In genomic region chr2:170714156-170715061, GRCh38 we compare ENCODE assay signal across 1 cellular context.
TF ChIP-seq lines count a peak whose summit lies in the region.

No MANE protein-coding gene starts in this region.

TF ChIP-seq in K562, 482 proteins besides CTCF, POLR2A, EP300 and RAD21 (continued from another document and continues in another):
- TF ChIP-seq U2AF1 (optimal IDR thresholded peaks at IDR 0.05; ENCODE audit: low read depth, low read length) (no peak), TAF1 (IDR thresholded peaks at IDR 0.05; ENCODE audit: control insufficient read depth, extremely low read depth, insufficient read depth, low read length, severe bottlenecking) (peak; percentile 16), DPF2 (IDR thresholded peaks at IDR 0.05) (peak; percentile 77), MGA (IDR thresholded peaks at IDR 0.05) (peak; percentile 57), SMAD4 (CRISPR knock-in tag; conservative IDR thresholded peaks at IDR 0.05) (peak; percentile 72; the same call in 1 of the 2 replicates), CREB5 (CRISPR knock-in tag; IDR thresholded peaks at IDR 0.05) (no peak), PTBP1 (IDR thresholded peaks at IDR 0.05; ENCODE audit: low read depth, low read length) (no peak), ZNF511 (CRISPR knock-in tag; IDR thresholded peaks at IDR 0.05) (peak; percentile 87), CBX5 (IDR thresholded peaks at IDR 0.05; ENCODE audit: borderline replicate concordance, low read depth) (no peak), SRF (CRISPR knock-in tag; IDR thresholded peaks at IDR 0.05) (no peak), CGGBP1 (CRISPR knock-in tag; IDR thresholded peaks at IDR 0.05) (no peak), KHSRP (IDR thresholded peaks at IDR 0.05) (no peak), CEBPG (CRISPR knock-in tag; IDR thresholded peaks at IDR 0.05) (no peak), CEBPG (tag; conservative IDR thresholded peaks at IDR 0.05 in 1 of 2, IDR thresholded peaks at IDR 0.05 in 1 of 2) (no peak), EZH2 (IDR thresholded peaks at IDR 0.05; ENCODE audit: borderline replicate concordance, low read depth, low read length) (no peak), RB1 (IDR thresholded peaks at IDR 0.05; ENCODE audit: low read depth) (peak; percentile 88), SAP30 (IDR thresholded peaks at IDR 0.05; ENCODE audit: borderline replicate concordance, insufficient read depth, low read depth, low read length, poor library complexity, severe bottlenecking) (no peak), ZFPM2 (CRISPR knock-in tag; IDR thresholded peaks at IDR 0.05) (0 out of 2 replicates have a peak, but pooled peaks have one; percentile 39), ZNF217 (CRISPR knock-in tag; IDR thresholded peaks at IDR 0.05) (no peak), ATF6 (CRISPR knock-in tag; IDR thresholded peaks at IDR 0.05) (no peak), ZBTB34 (CRISPR knock-in tag; IDR thresholded peaks at IDR 0.05) (no peak), ZC3H4 (CRISPR knock-in tag; IDR thresholded peaks at IDR 0.05; ENCODE audit: borderline replicate concordance) (no peak), BCOR (IDR thresholded peaks at IDR 0.05) (no peak; the same call in 1 of the 2 replicates), HDGF (IDR thresholded peaks at IDR 0.05) (0 out of 2 replicates have a peak, but pooled peaks have one; percentile 44), PHB (CRISPR knock-in tag; IDR thresholded peaks at IDR 0.05) (no peak), ARID3A (IDR thresholded peaks at IDR 0.05; ENCODE audit: borderline replicate concordance, low read depth, low read length) (no peak), ZNF239 (CRISPR knock-in tag; IDR thresholded peaks at IDR 0.05) (no peak), ZEB2 (IDR thresholded peaks at IDR 0.05) (no peak), ATF7 (IDR thresholded peaks at IDR 0.05) (no peak), SNRNP70 (optimal IDR thresholded peaks at IDR 0.05; ENCODE audit: low read depth, low read length) (no peak), CBX3 (IDR thresholded peaks at IDR 0.05; ENCODE audit: borderline replicate concordance in 1 of 2, low read length in 2 of 2) (no peak; a peak in 1 of 3 replicates), ARID1B (IDR thresholded peaks at IDR 0.05) (peak; percentile 56; the same call in 1 of the 2 replicates), FOXM1 (IDR thresholded peaks at IDR 0.05; ENCODE audit: low read depth) (no peak), FOXM1 (CRISPR knock-in tag; IDR thresholded peaks at IDR 0.05; ENCODE audit: low read depth) (no peak), RBM17 (IDR thresholded peaks at IDR 0.05; ENCODE audit: borderline replicate concordance, low read depth, low read length) (no peak), CREB1 (IDR thresholded peaks at IDR 0.05) (peak; percentile 79; the same call in 1 of the 2 replicates), CREB1 (CRISPR knock-in tag; IDR thresholded peaks at IDR 0.05) (no peak), ZKSCAN1 (IDR thresholded peaks at IDR 0.05; ENCODE audit: low read depth, low read length) (no peak), NFE2 (IDR thresholded peaks at IDR 0.05; ENCODE audit: low read depth) (0 out of 2 replicates have a peak, but pooled peaks have one; percentile 1), MIER1 (IDR thresholded peaks at IDR 0.05; ENCODE audit: low read depth) (0 out of 2 replicates have a peak, but pooled peaks have one; percentile 57), JUND (IDR thresholded peaks at IDR 0.05; ENCODE audit: borderline replicate concordance, low read depth, low read length) (0 out of 2 replicates have a peak, but pooled peaks have one; percentile 6), JUND (tag; IDR thresholded peaks at IDR 0.05; ENCODE audit: borderline replicate concordance, low read depth, low read length) (no peak), ELK1 (CRISPR knock-in tag; IDR thresholded peaks at IDR 0.05) (no peak), IFI16 (CRISPR knock-in tag; IDR thresholded peaks at IDR 0.05) (no peak), TFAM (CRISPR knock-in tag; conservative IDR thresholded peaks at IDR 0.05) (no peak)
